16 cellular contexts compared by ENCODE assay signal in the genomic region with DNA sequence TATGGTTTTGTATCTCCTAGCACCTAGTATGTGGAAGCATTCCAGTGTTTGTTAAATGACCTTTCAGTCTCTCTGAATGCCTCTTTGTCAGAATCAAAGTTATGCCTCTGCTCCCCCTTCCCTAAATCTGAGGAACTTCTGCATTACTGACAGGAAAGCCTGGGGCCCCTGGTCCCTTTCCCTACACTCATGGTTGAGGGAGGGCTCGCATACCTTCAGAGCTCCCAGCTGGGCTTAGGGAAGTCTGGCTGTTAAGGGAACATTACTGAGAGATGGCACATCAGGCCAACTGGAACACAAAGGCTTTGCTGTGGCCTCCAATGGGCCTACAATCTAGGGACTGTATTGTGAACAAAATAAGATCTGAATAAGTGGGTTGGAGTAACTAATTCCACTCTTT. TPM values are rescaled to one million over a fixed set of nuclear protein-coding genes. Genes with fewer than 3 reads are reported as not detected.
DNase-seq lines count a peak whose midpoint lies in the region; ATAC-seq and TF ChIP-seq lines count a peak whose summit lies in the region.
"Had no signal": no experiment of that assay in that cellular context is flagged by ENCODE, and none has a peak within 500 bp of the region (broad histone marks: within the 10 kb centered on the region; RNA-seq: fewer than 3 reads in every experiment).

No MANE protein-coding gene starts in this region.

- peaks cover 56% of the 10 kb centered on the region for H3K36me3 Mint-ChIP-seq in natural killer cell treated with Interleukin-12 subunit alpha and Interleukin-12 subunit beta and Interleukin-15 and Interleukin-18, amount 100 ng/mL, for 72 hours
- H3K36me3 Mint-ChIP-seq in natural killer cell: no peaks in the 10 kb centered on the region
- peaks cover 81% of the 10 kb centered on the region for H3K36me3 Mint-ChIP-seq in activated CD4-positive, alpha-beta memory T cell treated with anti-CD3 and anti-CD28 coated beads for 36 hours

- ATAC-seq in natural killer cell treated with Interleukin-12 subunit alpha and Interleukin-12 subunit beta and Interleukin-15 and Interleukin-18, amount 100 ng/mL, for 72 hours: no peak
- no peak for ATAC-seq in natural killer cell
- no peak for ATAC-seq in HG02763 (IDR thresholded peaks at IDR 0.05; ENCODE audit: unreplicated experiment)

- TF ChIP-seq CTCF in natural killer cell (IDR thresholded peaks at IDR 0.05): no peak
- TF ChIP-seq CTCF in esophagus squamous epithelium (IDR thresholded peaks at IDR 0.05): no peak

- 67 to 83% methylated on average over 1 of the region's 1 CpG for WGBS in mesodermal cell (ENCODE audit: insufficient coverage in 2 of 2), 2 experiments
- WGBS in esophagus squamous epithelium, 2 donors: 57 to 88% methylated on average over 1 of the region's 1 CpG

- peaks cover 23% of the 10 kb centered on the region for H3K4me1 ChIP-seq in mesodermal cell (ENCODE audit: control insufficient read depth, insufficient read depth, low read length, poor library complexity, severe bottlenecking)
- H3K4me1 ChIP-seq in esophagus squamous epithelium: peaks cover 11 to 65% (median 39%) of the 10 kb centered on the region in 3 donors

- POLR2A ChIA-PET in activated CD4-positive, alpha-beta memory T cell treated with anti-CD3 and anti-CD28 coated beads for 36 hours (lab: Charles Lee): interaction anchor here (1.5 to 4.1 kb wide), 4 partner anchors 7 to 14 kb away, joined by 4 to 12 read pairs (median 8); a partner anchor contains a TSS

- H3K27me3 ChIP-seq in esophagus squamous epithelium: no peaks in the 10 kb centered on the region
- H3K27me3 ChIP-seq: brain microvascular endothelial cell, hepatocyte had no signal

- no peaks in the 10 kb centered on the region for H3K27me3 Mint-ChIP-seq in natural killer cell treated with Interleukin-12 subunit alpha and Interleukin-12 subunit beta and Interleukin-15 and Interleukin-18, amount 100 ng/mL, for 72 hours
- no peaks in the 10 kb centered on the region for H3K27me3 Mint-ChIP-seq in natural killer cell (ENCODE audit: low read depth in 2 of 2)
- no peaks in the 10 kb centered on the region for H3K27me3 Mint-ChIP-seq in activated CD4-positive, alpha-beta memory T cell treated with anti-CD3 and anti-CD28 coated beads for 36 hours

- H3K27ac Mint-ChIP-seq in natural killer cell treated with Interleukin-12 subunit alpha and Interleukin-12 subunit beta and Interleukin-15 and Interleukin-18, amount 100 ng/mL, for 72 hours: peak overlapping the region; percentile 49 to 75
- peak overlapping the region in 1 of 2 donors; percentile 16 for H3K27ac Mint-ChIP-seq in natural killer cell
- peak overlapping the region; percentile 58 for H3K27ac Mint-ChIP-seq in activated CD4-positive, alpha-beta memory T cell treated with anti-CD3 and anti-CD28 coated beads for 36 hours

- H3K4me3 ChIP-seq in mesodermal cell (ENCODE audit: extremely low read depth, insufficient read depth, low read length, poor library complexity, severe bottlenecking) (no peak overlapping the region), esophagus squamous epithelium (no peak overlapping the region)
- H3K4me3 ChIP-seq: hepatocyte, lung had no signal

- H3K9me3 ChIP-seq in mesodermal cell (ENCODE audit: control insufficient read depth, low read length) (no peaks in the 10 kb centered on the region), esophagus squamous epithelium (no peaks in the 10 kb centered on the region)

- H3K4me1 Mint-ChIP-seq in natural killer cell treated with Interleukin-12 subunit alpha and Interleukin-12 subunit beta and Interleukin-15 and Interleukin-18, amount 100 ng/mL, for 72 hours (ENCODE audit: low read depth in 2 of 2): peaks cover 54 to 55% of the 10 kb centered on the region in 2 donors
- H3K4me1 Mint-ChIP-seq in natural killer cell: peaks cover 19 to 30% of the 10 kb centered on the region in 2 donors
- H3K4me1 Mint-ChIP-seq in activated CD4-positive, alpha-beta memory T cell treated with anti-CD3 and anti-CD28 coated beads for 36 hours (ENCODE audit: low read depth): peaks cover 59% of the 10 kb centered on the region

- CTCF ChIA-PET in activated CD4-positive, alpha-beta memory T cell treated with anti-CD3 and anti-CD28 coated beads for 36 hours (lab: Charles Lee): interaction anchor here (1.0 to 8.9 kb wide), 2 partner anchors 21 to 65 kb away, joined by 3 to 65 read pairs; a partner anchor contains a TSS

- no peak for TF ChIP-seq POLR2A in esophagus squamous epithelium (IDR thresholded peaks at IDR 0.05)

- peak overlapping the region; percentile 30 for H3K27ac ChIP-seq in mesodermal cell (ENCODE audit: low read depth, low read length, severe bottlenecking)
- H3K27ac ChIP-seq in esophagus squamous epithelium: peak overlapping the region in 2 of 4 donors; percentile 86 to 89
- H3K27ac ChIP-seq: brain microvascular endothelial cell, C4-2B, hepatocyte had no signal

- H3K36me3 ChIP-seq in mesodermal cell (ENCODE audit: control insufficient read depth, insufficient read depth, low read length) (peaks cover 87% of the 10 kb centered on the region), esophagus squamous epithelium (peaks cover 15 to 57% (median 33%) of the 10 kb centered on the region in 3 donors)

- no peaks in the 10 kb centered on the region for H3K9me3 Mint-ChIP-seq in natural killer cell treated with Interleukin-12 subunit alpha and Interleukin-12 subunit beta and Interleukin-15 and Interleukin-18, amount 100 ng/mL, for 72 hours
- H3K9me3 Mint-ChIP-seq in natural killer cell: no peaks in the 10 kb centered on the region
- no peaks in the 10 kb centered on the region for H3K9me3 Mint-ChIP-seq in activated CD4-positive, alpha-beta memory T cell treated with anti-CD3 and anti-CD28 coated beads for 36 hours

- DNase-seq in natural killer cell treated with Interleukin-12 subunit alpha and Interleukin-12 subunit beta and Interleukin-15 and Interleukin-18, amount 100 ng/mL, for 72 hours (ENCODE audit: low spot score): no peak
- DNase-seq in natural killer cell (no peak), esophagus squamous epithelium (lab: John Stamatoyannopoulos, UW) (no peak), NCI-H1105 treated with DMSO at 0.1 percent for 48 hours (lab: John Stamatoyannopoulos, UW) (no peak), NCI-H510A treated with DMSO at 0.1 percent for 48 hours (lab: John Stamatoyannopoulos, UW) (no peak)
- no peak for DNase-seq in activated CD4-positive, alpha-beta memory T cell treated with anti-CD3 and anti-CD28 coated beads for 36 hours
- DNase-seq: activated T-cell treated with anti-CD3 and anti-CD28 coated beads, Interleukin-2, amount 50 U/mL, for 1 hour; brain microvascular endothelial cell; NCI-H1105; NCI-H510A; stimulated activated CD4-positive, alpha-beta T cell treated with anti-CD3 and anti-CD28 coated beads, Interleukin-1b, Interleukin-23, amount 100 ng/mL, for 48 hours had no signal

- H3K4me3 Mint-ChIP-seq in natural killer cell treated with Interleukin-12 subunit alpha and Interleukin-12 subunit beta and Interleukin-15 and Interleukin-18, amount 100 ng/mL, for 72 hours: no peak overlapping the region
- no peak overlapping the region for H3K4me3 Mint-ChIP-seq in natural killer cell
- H3K4me3 Mint-ChIP-seq in activated CD4-positive, alpha-beta memory T cell treated with anti-CD3 and anti-CD28 coated beads for 36 hours: no peak overlapping the region

- intact Hi-C loops in natural killer cell (cut with micrococcal nuclease) (loop anchor here (10.0 kb wide), 1 partner anchor 564 kb away; a partner anchor contains a TSS), esophagus squamous epithelium (cut with DNase I) (no loop called here)
- intact Hi-C loops in activated CD4-positive, alpha-beta memory T cell treated with anti-CD3 and anti-CD28 coated beads for 36 hours (cut with micrococcal nuclease): no loop called here

RNA-seq across cellular contexts. Expression of a gene that starts 10.3 kb away (rescaled TPM):
- 1,000 to 10,000 TPM; 2,229 to 3,912 TPM for total RNA-seq in natural killer cell treated with Interleukin-12 subunit alpha and Interleukin-12 subunit beta and Interleukin-15 and Interleukin-18, amount 100 ng/mL, for 72 hours
- total RNA-seq in natural killer cell (100 to 1,000 TPM; 121 to 180 (median 155) TPM), esophagus squamous epithelium (1,000 to 10,000 TPM in 2 of 4 donors, 100 to 1,000 TPM in 2; 504 to 1,134 (median 964) TPM)
- 1,000 to 10,000 TPM; 2,032 to 2,053 TPM for total RNA-seq in activated CD4-positive, alpha-beta memory T cell treated with anti-CD3 and anti-CD28 coated beads for 36 hours
- polyA plus RNA-seq in mesodermal cell (2013, experiment 1 of 2): 1,291 TPM
- polyA plus RNA-seq in mesodermal cell (2013, experiment 2 of 2): 1,080 TPM

RNA-seq across cellular contexts. Expression of a gene that starts 23.1 kb away (rescaled TPM):
- total RNA-seq in natural killer cell treated with Interleukin-12 subunit alpha and Interleukin-12 subunit beta and Interleukin-15 and Interleukin-18, amount 100 ng/mL, for 72 hours: not detected
- not detected for total RNA-seq in natural killer cell
- total RNA-seq in activated CD4-positive, alpha-beta memory T cell treated with anti-CD3 and anti-CD28 coated beads for 36 hours: not detected
- not detected for polyA plus RNA-seq in mesodermal cell (2013, experiment 1 of 2)
- polyA plus RNA-seq in mesodermal cell (2013, experiment 2 of 2): 0.66 TPM
- 1 to 10 TPM; 1.2 to 8.0 (median 3.7) TPM for total RNA-seq in esophagus squamous epithelium

RNA-seq across cellular contexts. Expression of a gene that starts 51.7 kb away (rescaled TPM):
- total RNA-seq in natural killer cell treated with Interleukin-12 subunit alpha and Interleukin-12 subunit beta and Interleukin-15 and Interleukin-18, amount 100 ng/mL, for 72 hours: 10 to 100 TPM; 48.5 to 80.9 TPM
- 100 to 1,000 TPM; 132 to 135 (median 132) TPM for total RNA-seq in natural killer cell
- total RNA-seq in activated CD4-positive, alpha-beta memory T cell treated with anti-CD3 and anti-CD28 coated beads for 36 hours: 10 to 100 TPM; 42.8 to 44.5 TPM
- polyA plus RNA-seq in mesodermal cell (2013, experiment 1 of 2): 39.9 TPM
- polyA plus RNA-seq in mesodermal cell (2013, experiment 2 of 2): 34.5 TPM
- 10 to 100 TPM; 12.2 to 62.2 (median 31.6) TPM for total RNA-seq in esophagus squamous epithelium
